ENCODE assay signal across 17 cellular contexts in the genomic region with DNA sequence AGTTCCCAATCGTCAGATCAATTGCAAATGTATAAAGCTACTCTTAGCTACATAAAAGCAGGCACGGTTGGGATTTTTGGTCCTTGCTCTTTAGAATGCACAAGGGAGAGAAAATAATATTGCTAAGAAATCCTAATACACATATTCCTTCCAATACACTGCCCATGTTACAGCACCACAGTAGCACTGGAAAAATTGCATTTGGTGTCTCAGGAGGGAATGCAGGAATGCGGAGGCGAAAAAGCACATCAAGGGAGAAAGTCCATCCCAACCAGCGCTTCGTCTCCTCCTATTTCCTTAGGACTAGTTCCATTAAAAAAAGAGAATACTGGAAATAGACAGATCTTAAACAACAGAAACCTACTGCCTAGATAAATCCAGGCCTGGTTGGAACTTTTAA. TPM values are rescaled to one million over a fixed set of nuclear protein-coding genes. Genes with fewer than 3 reads are reported as not detected.
DNase-seq lines count a peak whose midpoint lies in the region; ATAC-seq, FAIRE-seq and TF ChIP-seq lines count a peak whose summit lies in the region.
"Had no signal": no experiment of that assay in that cellular context is flagged by ENCODE, and none has a peak within 500 bp of the region (broad histone marks: within the 10 kb centered on the region; RNA-seq: fewer than 3 reads in every experiment).

No MANE protein-coding gene starts in this region.

- H3K4me3 Mint-ChIP-seq in Caco-2 (ENCODE audit: unreplicated experiment) = no peak overlapping the region
- no peak overlapping the region for H3K4me3 Mint-ChIP-seq in WTC11
- no peak overlapping the region for H3K4me3 Mint-ChIP-seq in progenitor cell of endocrine pancreas (ENCODE audit: low read depth)
- H3K4me3 Mint-ChIP-seq: CD14-positive monocyte; CD8-positive, alpha-beta T cell; HFFc6 had no signal

- H3K36me3 Mint-ChIP-seq in Caco-2 (ENCODE audit: insufficient read depth, unreplicated experiment) (no peaks in the 10 kb centered on the region), WTC11 (peaks cover 5% of the 10 kb centered on the region; the same call in 1 of the 2 replicates), progenitor cell of endocrine pancreas (ENCODE audit: insufficient read depth) (peaks cover 18% of the 10 kb centered on the region)
- H3K36me3 Mint-ChIP-seq: CD14-positive monocyte had no signal

- H3K9me3 Mint-ChIP-seq in Caco-2 (ENCODE audit: unreplicated experiment) = no peaks in the 10 kb centered on the region
- no peaks in the 10 kb centered on the region for H3K9me3 Mint-ChIP-seq in WTC11
- peaks cover 16% of the 10 kb centered on the region for H3K9me3 Mint-ChIP-seq in progenitor cell of endocrine pancreas (ENCODE audit: low read depth)
- H3K9me3 Mint-ChIP-seq: HFFc6 had no signal

- H3K4me3 ChIP-seq in Caco-2 (ENCODE audit: low read depth, low read length) = no peak overlapping the region
- H3K4me3 ChIP-seq in hepatocyte = no peak overlapping the region
- H3K4me3 ChIP-seq: GM23248, HAP-1, K562 had no signal

- WGBS in hepatocyte (ENCODE audit: low lambda C conversion rate, missing lambda C conversion rate) = 84% methylated on average over 6 of the region's 6 CpGs

- DNase-seq in Caco-2 (no peak), WTC11 (ENCODE audit: low spot score) (no peak), hepatocyte (ENCODE audit: low spot score) (no peak), progenitor cell of endocrine pancreas (ENCODE audit: low spot score, unreplicated experiment) (no peak), posterior cingulate gyrus (no peak), medulla oblongata (ENCODE audit: extremely low spot score) (no peak), HTR-8/SVneo (ENCODE audit: insufficient read length, low spot score) (no peak)
- DNase-seq: CD8-positive, alpha-beta T cell; COR-L47; GF-D8; GM23248; HFFc6 had no signal

- H3K4me1 ChIP-seq in Caco-2 = peaks cover 6% of the 10 kb centered on the region
- H3K4me1 ChIP-seq in hepatocyte (ENCODE audit: insufficient read depth) = peaks cover 11% of the 10 kb centered on the region

- FAIRE-seq in HTR-8/SVneo (lab: Jason Lieb, UNC) = no peak
- FAIRE-seq: GM19239, K562 had no signal

- no peaks in the 10 kb centered on the region for H3K9me3 ChIP-seq in Caco-2
- no peaks in the 10 kb centered on the region for H3K9me3 ChIP-seq in hepatocyte (ENCODE audit: low read depth)
- H3K9me3 ChIP-seq: HAP-1 had no signal

- BruUV-seq in Caco-2 (replicated peaks; lab: Mats Ljungman, UMichigan) = no TSS peak

- H4K20me1 ChIP-seq in hepatocyte (ENCODE audit: insufficient read depth, poor library complexity, severe bottlenecking) = no peaks in the 10 kb centered on the region

- no peaks in the 10 kb centered on the region for H3K27me3 ChIP-seq in Caco-2 (replicated peaks; ENCODE audit: control insufficient read depth, insufficient read depth, low read length)
- H3K27me3 ChIP-seq in hepatocyte = no peaks in the 10 kb centered on the region

- peaks cover 12% of the 10 kb centered on the region for H3K4me1 Mint-ChIP-seq in Caco-2 (ENCODE audit: low read depth, unreplicated experiment)
- H3K4me1 Mint-ChIP-seq in WTC11 = peaks cover 66% of the 10 kb centered on the region
- peaks cover 53% of the 10 kb centered on the region for H3K4me1 Mint-ChIP-seq in progenitor cell of endocrine pancreas (ENCODE audit: low read depth)
- H3K4me1 Mint-ChIP-seq: CD14-positive monocyte had no signal

- TF ChIP-seq CTCF in Caco-2 (IDR thresholded peaks at IDR 0.05; ENCODE audit: insufficient read depth in 1 of 2, low read depth in 1 of 2, low read length in 1 of 2, severe bottlenecking in 1 of 2, unreplicated experiment in 1 of 2) (no peak), WTC11 (IDR thresholded peaks at IDR 0.05) (no peak), hepatocyte (IDR thresholded peaks at IDR 0.05; ENCODE audit: poor library complexity) (no peak), progenitor cell of endocrine pancreas (IDR thresholded peaks at IDR 0.05; ENCODE audit: unreplicated experiment) (no peak)

- CTCF ChIA-PET in Caco-2 (lab: Charles Lee) = no interaction called here
- CTCF ChIA-PET in WTC11 (lab: Charles Lee) = no interaction called here

- H3K27ac Mint-ChIP-seq in Caco-2 (ENCODE audit: unreplicated experiment) = peak overlapping the region; percentile 3
- H3K27ac Mint-ChIP-seq in WTC11 = peak overlapping the region; percentile 75
- H3K27ac Mint-ChIP-seq in progenitor cell of endocrine pancreas = peak overlapping the region; percentile 47
- H3K27ac Mint-ChIP-seq: CD14-positive monocyte; CD8-positive, alpha-beta T cell; HFFc6 had no signal

- intact Hi-C loops in Caco-2 (cut with micrococcal nuclease; ENCODE audit: unreplicated experiment) (no loop called here), posterior cingulate gyrus (cut with DNase I) (no loop called here)

- no peaks in the 10 kb centered on the region for H3K27me3 Mint-ChIP-seq in Caco-2 (ENCODE audit: insufficient read depth, unreplicated experiment)
- H3K27me3 Mint-ChIP-seq in WTC11 (ENCODE audit: low read depth) = no peaks in the 10 kb centered on the region
- H3K27me3 Mint-ChIP-seq in progenitor cell of endocrine pancreas = no peaks in the 10 kb centered on the region

- no peaks in the 10 kb centered on the region for H3K9me2 ChIP-seq in hepatocyte (replicated peaks; ENCODE audit: insufficient read depth)

- peak overlapping the region; percentile 62 for H3K27ac ChIP-seq in hepatocyte
- H3K27ac ChIP-seq: 22Rv1, GM23248 had no signal

- POLR2A ChIA-PET in Caco-2 (lab: Charles Lee) (no interaction called here), WTC11 (lab: Charles Lee) (no interaction called here)

- ATAC-seq in WTC11 = peak; percentile 60
- ATAC-seq: CD8-positive, alpha-beta T cell; K562 had no signal

- peaks cover 85% of the 10 kb centered on the region for H3K79me2 ChIP-seq in hepatocyte

- H3K36me3 ChIP-seq in Caco-2 (ENCODE audit: control insufficient read depth, insufficient read depth, low read length) (no peaks in the 10 kb centered on the region), hepatocyte (replicated peaks; ENCODE audit: insufficient read depth, low read depth) (no peaks in the 10 kb centered on the region)
- H3K36me3 ChIP-seq: HAP-1 had no signal

- H2AFZ ChIP-seq in hepatocyte = no peak overlapping the region
- H2AFZ ChIP-seq: GM23248 had no signal

- H3K4me2 ChIP-seq in hepatocyte = no peak overlapping the region

TF ChIP-seq in WTC11, 78 proteins besides CTCF, POLR2A, EP300 and RAD21 (continues in another document):
- TF ChIP-seq, protein P1, sequence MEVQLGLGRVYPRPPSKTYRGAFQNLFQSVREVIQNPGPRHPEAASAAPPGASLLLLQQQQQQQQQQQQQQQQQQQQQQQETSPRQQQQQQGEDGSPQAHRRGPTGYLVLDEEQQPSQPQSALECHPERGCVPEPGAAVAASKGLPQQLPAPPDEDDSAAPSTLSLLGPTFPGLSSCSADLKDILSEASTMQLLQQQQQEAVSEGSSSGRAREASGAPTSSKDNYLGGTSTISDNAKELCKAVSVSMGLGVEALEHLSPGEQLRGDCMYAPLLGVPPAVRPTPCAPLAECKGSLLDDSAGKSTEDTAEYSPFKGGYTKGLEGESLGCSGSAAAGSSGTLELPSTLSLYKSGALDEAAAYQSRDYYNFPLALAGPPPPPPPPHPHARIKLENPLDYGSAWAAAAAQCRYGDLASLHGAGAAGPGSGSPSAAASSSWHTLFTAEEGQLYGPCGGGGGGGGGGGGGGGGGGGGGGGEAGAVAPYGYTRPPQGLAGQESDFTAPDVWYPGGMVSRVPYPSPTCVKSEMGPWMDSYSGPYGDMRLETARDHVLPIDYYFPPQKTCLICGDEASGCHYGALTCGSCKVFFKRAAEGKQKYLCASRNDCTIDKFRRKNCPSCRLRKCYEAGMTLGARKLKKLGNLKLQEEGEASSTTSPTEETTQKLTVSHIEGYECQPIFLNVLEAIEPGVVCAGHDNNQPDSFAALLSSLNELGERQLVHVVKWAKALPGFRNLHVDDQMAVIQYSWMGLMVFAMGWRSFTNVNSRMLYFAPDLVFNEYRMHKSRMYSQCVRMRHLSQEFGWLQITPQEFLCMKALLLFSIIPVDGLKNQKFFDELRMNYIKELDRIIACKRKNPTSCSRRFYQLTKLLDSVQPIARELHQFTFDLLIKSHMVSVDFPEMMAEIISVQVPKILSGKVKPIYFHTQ (CRISPR knock-in tag; IDR thresholded peaks at IDR 0.05) = no peak
- no peak for TF ChIP-seq KAT7 (CRISPR knock-in tag; IDR thresholded peaks at IDR 0.05; ENCODE audit: borderline replicate concordance)
- no peak for TF ChIP-seq RELA (CRISPR knock-in tag; IDR thresholded peaks at IDR 0.05; ENCODE audit: borderline replicate concordance)
- no peak for TF ChIP-seq RORB (CRISPR knock-in tag; IDR thresholded peaks at IDR 0.05)
- TF ChIP-seq, protein P2, sequence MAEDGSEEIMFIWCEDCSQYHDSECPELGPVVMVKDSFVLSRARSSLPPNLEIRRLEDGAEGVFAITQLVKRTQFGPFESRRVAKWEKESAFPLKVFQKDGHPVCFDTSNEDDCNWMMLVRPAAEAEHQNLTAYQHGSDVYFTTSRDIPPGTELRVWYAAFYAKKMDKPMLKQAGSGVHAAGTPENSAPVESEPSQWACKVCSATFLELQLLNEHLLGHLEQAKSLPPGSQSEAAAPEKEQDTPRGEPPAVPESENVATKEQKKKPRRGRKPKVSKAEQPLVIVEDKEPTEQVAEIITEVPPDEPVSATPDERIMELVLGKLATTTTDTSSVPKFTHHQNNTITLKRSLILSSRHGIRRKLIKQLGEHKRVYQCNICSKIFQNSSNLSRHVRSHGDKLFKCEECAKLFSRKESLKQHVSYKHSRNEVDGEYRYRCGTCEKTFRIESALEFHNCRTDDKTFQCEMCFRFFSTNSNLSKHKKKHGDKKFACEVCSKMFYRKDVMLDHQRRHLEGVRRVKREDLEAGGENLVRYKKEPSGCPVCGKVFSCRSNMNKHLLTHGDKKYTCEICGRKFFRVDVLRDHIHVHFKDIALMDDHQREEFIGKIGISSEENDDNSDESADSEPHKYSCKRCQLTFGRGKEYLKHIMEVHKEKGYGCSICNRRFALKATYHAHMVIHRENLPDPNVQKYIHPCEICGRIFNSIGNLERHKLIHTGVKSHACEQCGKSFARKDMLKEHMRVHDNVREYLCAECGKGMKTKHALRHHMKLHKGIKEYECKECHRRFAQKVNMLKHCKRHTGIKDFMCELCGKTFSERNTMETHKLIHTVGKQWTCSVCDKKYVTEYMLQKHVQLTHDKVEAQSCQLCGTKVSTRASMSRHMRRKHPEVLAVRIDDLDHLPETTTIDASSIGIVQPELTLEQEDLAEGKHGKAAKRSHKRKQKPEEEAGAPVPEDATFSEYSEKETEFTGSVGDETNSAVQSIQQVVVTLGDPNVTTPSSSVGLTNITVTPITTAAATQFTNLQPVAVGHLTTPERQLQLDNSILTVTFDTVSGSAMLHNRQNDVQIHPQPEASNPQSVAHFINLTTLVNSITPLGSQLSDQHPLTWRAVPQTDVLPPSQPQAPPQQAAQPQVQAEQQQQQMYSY (CRISPR knock-in tag; IDR thresholded peaks at IDR 0.05) = no peak
- no peak for TF ChIP-seq TEAD1 (CRISPR knock-in tag; IDR thresholded peaks at IDR 0.05)

RNA-seq across cellular contexts. Expression of a gene that starts 23.9 kb away (rescaled TPM):
- 35.0 and 39.9 TPM in 2 replicates for total RNA-seq in Caco-2 (2022)
- total RNA-seq in WTC11 (2021) = 40.5 to 48.3 TPM (median 47.9 TPM) in 3 replicates
- 51.3 and 61.6 TPM in 2 replicates for total RNA-seq in hepatocyte
- 18.1 and 21.2 TPM in 2 replicates for polyA plus RNA-seq in hepatocyte
- total RNA-seq in progenitor cell of endocrine pancreas = 127 and 145 TPM in 2 replicates
- polyA plus RNA-seq: CD14-positive monocyte had no signal

Comparison
In these comparisons a context has a peak if more than half of its experiments do, and no peak if none do; other contexts are left out.
1. H3K27ac Mint-ChIP-seq: peak in every context shown above with its lines; median percentile 75 in WTC11; 47 in progenitor cell of endocrine pancreas; 3 in Caco-2.